18 cellular contexts compared by ENCODE assay signal in the genomic region with DNA sequence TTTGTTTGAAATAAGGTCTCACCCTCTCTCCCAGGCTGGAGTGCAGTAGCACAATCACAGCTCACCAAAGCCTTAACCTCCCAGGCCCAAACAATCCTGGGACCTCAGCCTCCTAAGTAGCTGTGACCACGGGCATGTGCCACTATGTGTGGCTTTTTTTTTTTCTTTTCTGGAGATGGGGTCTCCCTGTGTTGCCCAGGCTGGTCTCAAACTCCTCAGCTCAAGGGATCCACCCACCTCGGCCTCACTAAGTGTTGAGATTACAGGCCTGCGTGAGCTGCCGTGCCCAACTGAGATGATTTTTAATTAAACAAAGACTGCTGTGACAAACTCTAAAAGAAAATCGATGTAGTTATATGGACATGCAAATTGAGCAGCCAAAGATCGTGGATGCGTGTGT.
"Had no signal": no experiment of that assay in that cellular context is flagged by ENCODE, and none has a peak within 500 bp of the region (broad histone marks: within the 10 kb centered on the region; RNA-seq: fewer than 3 reads in every experiment).

No MANE protein-coding gene starts in this region.

- H3K27me3 ChIP-seq: colonic mucosa, esophagus squamous epithelium, foreskin keratinocyte, right atrium auricular region, suprapubic skin, thyroid gland had no signal

- ATAC-seq: foreskin keratinocyte; naive thymus-derived CD8-positive, alpha-beta T cell had no signal

- H3K9me3 ChIP-seq: colonic mucosa, esophagus squamous epithelium, mucosa of descending colon, right atrium auricular region, suprapubic skin, thyroid gland had no signal

- H3K4me2 ChIP-seq: smooth muscle cell had no signal

- H3K27ac ChIP-seq: colonic mucosa, esophagus squamous epithelium, foreskin keratinocyte, right atrium auricular region, suprapubic skin, thyroid gland had no signal

- FAIRE-seq: islet of Langerhans, urothelium cell line had no signal

- H3K36me3 ChIP-seq: colonic mucosa, esophagus squamous epithelium, right atrium auricular region, suprapubic skin, thyroid gland had no signal

- H3K4me1 ChIP-seq: colonic mucosa, esophagus squamous epithelium, foreskin keratinocyte, right atrium auricular region, suprapubic skin, thyroid gland had no signal

- H3K4me3 ChIP-seq: colonic mucosa, esophagus squamous epithelium, mucosa of descending colon, right atrium auricular region, smooth muscle cell, suprapubic skin, thyroid gland had no signal

- DNase-seq: colonic mucosa; dermis blood vessel endothelial cell; esophagus squamous epithelium; foreskin keratinocyte; head of caudate nucleus; hippocampal formation; kidney glomerular epithelial cell; naive thymus-derived CD8-positive, alpha-beta T cell; posterior cingulate gyrus; stimulated activated CD4-positive, alpha-beta T cell treated with anti-CD3 and anti-CD28 coated beads, Interleukin-2, amount 100 ng/mL, for 48 hours; stimulated activated naive CD4-positive, alpha-beta T cell treated with Interleukin-2 at 50 U/mL for 16 hours; thyroid gland had no signal
